Comparison of ENCODE assay signal across 8 cellular contexts in the genomic region with DNA sequence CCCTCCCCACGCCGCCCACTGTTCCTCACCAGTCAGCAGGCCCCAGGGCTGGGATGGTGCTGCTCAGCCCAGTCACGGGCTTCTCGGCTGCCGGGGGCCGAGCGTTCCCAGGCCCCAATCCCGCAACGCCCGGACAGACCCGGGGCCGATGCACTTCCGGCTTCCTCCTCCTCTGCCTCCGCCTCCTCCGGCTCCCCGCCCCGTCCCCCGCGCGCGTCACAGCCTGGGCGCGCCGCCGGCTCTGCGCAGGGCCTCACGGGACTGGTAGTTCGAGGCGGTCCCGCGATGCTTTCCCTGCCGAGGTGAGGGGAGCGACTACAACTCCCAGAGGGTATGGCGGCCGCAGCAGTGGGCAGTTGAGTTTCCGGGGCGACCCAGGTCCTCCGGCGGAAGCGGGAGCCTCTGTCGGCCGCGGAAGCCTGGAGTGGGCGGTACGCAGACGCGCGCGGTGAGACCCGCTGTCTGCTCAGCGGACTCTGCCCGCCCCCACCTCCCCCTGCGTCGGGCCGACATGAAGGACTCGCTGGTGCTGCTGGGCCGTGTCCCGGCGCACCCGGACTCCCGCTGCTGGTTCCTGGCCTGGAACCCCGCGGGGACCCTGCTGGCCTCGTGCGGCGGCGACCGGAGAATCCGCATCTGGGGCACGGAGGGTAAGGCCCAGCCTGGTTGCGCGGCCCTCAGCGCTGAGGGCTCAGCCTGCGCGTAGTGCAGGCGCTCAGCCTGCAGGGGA. TPM values are rescaled to one million over a fixed set of nuclear protein-coding genes. Genes with fewer than 3 reads are reported as not detected.
DNase-seq lines count a peak whose midpoint lies in the region; TF ChIP-seq lines count a peak whose summit lies in the region.

A gene (plus strand): TSS at position 386 of the 730 bp plus-strand sequence. CDS start 126 bp downstream, at position 512.
A gene with protein sequence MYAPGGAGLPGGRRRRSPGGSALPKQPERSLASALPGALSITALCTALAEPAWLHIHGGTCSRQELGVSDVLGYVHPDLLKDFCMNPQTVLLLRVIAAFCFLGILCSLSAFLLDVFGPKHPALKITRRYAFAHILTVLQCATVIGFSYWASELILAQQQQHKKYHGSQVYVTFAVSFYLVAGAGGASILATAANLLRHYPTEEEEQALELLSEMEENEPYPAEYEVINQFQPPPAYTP (minus strand): TSS at position 158 of the 730 bp plus-strand sequence. CDS start 616 bp downstream, outside the sequence.

- peaks cover 24% of the 10 kb centered on the region for H3K36me3 Mint-ChIP-seq in HFFc6 (ENCODE audit: low read depth)
- H3K36me3 Mint-ChIP-seq in activated naive CD4-positive, alpha-beta T cell treated with anti-CD3 and anti-CD28 coated beads, Interleukin-2, amount 10 ng/mL, durations not matched to agents 7 days and 5 days: peaks cover 39% of the 10 kb centered on the region

- H3K4me1 ChIP-seq in suprapubic skin: peaks cover 51% of the 10 kb centered on the region

- H3K9me3 Mint-ChIP-seq in HFFc6: no peaks in the 10 kb centered on the region
- no peaks in the 10 kb centered on the region for H3K9me3 Mint-ChIP-seq in activated naive CD4-positive, alpha-beta T cell treated with anti-CD3 and anti-CD28 coated beads, Interleukin-2, amount 10 ng/mL, durations not matched to agents 7 days and 5 days

- no peak within 1 kb of the TSS for H3K27ac ChIP-seq in SK-N-MC
- H3K27ac ChIP-seq in suprapubic skin: peak within 1 kb of the TSS; percentile 94

- peaks cover 2% of the 10 kb centered on the region; the same call in 1 of the 2 replicates for H3K27me3 Mint-ChIP-seq in HFFc6 (ENCODE audit: insufficient read depth)
- no peaks in the 10 kb centered on the region for H3K27me3 Mint-ChIP-seq in activated naive CD4-positive, alpha-beta T cell treated with anti-CD3 and anti-CD28 coated beads, Interleukin-2, amount 10 ng/mL, durations not matched to agents 7 days and 5 days

- peak within 1 kb of the TSS; percentile 89 for H3K27ac Mint-ChIP-seq in HFFc6
- peak within 1 kb of the TSS; percentile 86 for H3K27ac Mint-ChIP-seq in activated naive CD4-positive, alpha-beta T cell treated with anti-CD3 and anti-CD28 coated beads, Interleukin-2, amount 10 ng/mL, durations not matched to agents 7 days and 5 days

- H3K9ac ChIP-seq in SK-N-MC (ENCODE audit: insufficient read length): peak within 1 kb of the TSS; percentile 91

- no peak for TF ChIP-seq EP300 in suprapubic skin (IDR thresholded peaks at IDR 0.05)

- H3K4me3 ChIP-seq in GM06990 (replicated peaks; ENCODE audit: low read depth, low read length): peak within 1 kb of the TSS; percentile 74
- peak within 1 kb of the TSS; percentile 92 for H3K4me3 ChIP-seq in NB4 (ENCODE audit: low read depth, low read length)
- H3K4me3 ChIP-seq in SK-N-MC: peak within 1 kb of the TSS; percentile 96
- H3K4me3 ChIP-seq in suprapubic skin: peak within 1 kb of the TSS; percentile 94

- TF ChIP-seq CTCF in GM06990 (IDR thresholded peaks at IDR 0.05; ENCODE audit: insufficient read depth, low read length, poor library complexity, severe bottlenecking) (peak; percentile 46), HFFc6 (IDR thresholded peaks at IDR 0.05) (peak; percentile 62), NB4 (IDR thresholded peaks at IDR 0.05; ENCODE audit: low read depth, low read length) (no peak), suprapubic skin (IDR thresholded peaks at IDR 0.05) (peak; percentile 14 to 40)

- CTCF ChIA-PET in activated naive CD4-positive, alpha-beta T cell treated with anti-CD3 and anti-CD28 coated beads, Interleukin-2, amount 10 ng/mL, durations not matched to agents 7 days and 5 days (lab: Charles Lee): interaction anchor here (0.5 to 1.8 kb wide), 7 partner anchors 33 to 274 kb away, joined by 3 to 16 read pairs (median 3); no protein-coding TSS in a partner anchor

- peaks cover 49% of the 10 kb centered on the region for H3K4me1 Mint-ChIP-seq in HFFc6 (ENCODE audit: low read depth)
- peaks cover 44% of the 10 kb centered on the region for H3K4me1 Mint-ChIP-seq in activated naive CD4-positive, alpha-beta T cell treated with anti-CD3 and anti-CD28 coated beads, Interleukin-2, amount 10 ng/mL, durations not matched to agents 7 days and 5 days

- no peaks in the 10 kb centered on the region for H3K9me3 ChIP-seq in SK-N-MC (ENCODE audit: low read depth, low read length)
- H3K9me3 ChIP-seq in suprapubic skin: no peaks in the 10 kb centered on the region

- DNase-seq in GM06990 (ENCODE audit: extremely low read depth, insufficient read length): peak; percentile 99
- DNase-seq in HFFc6: peak; percentile 99
- DNase-seq in NB4 (ENCODE audit: low read depth): peak; percentile 100
- DNase-seq in SK-N-MC (ENCODE audit: low read depth, low spot score): peak; percentile 66
- peak; percentile 99 for DNase-seq in activated naive CD4-positive, alpha-beta T cell treated with anti-CD3 and anti-CD28 coated beads, Interleukin-2, amount 10 ng/mL, durations not matched to agents 7 days and 5 days
- DNase-seq in germinal center (ENCODE audit: low spot score): peak; percentile 96
- DNase-seq in nucleus accumbens (lab: John Stamatoyannopoulos, UW): peak; percentile 79 to 99 (median 98)
- DNase-seq in suprapubic skin (ENCODE audit: low spot score in 2 of 2): peak; percentile 99

- WGBS in suprapubic skin: under 1% methylated on average over 18 of the region's 76 CpGs

- peak; percentile 61 for TF ChIP-seq POLR2A in NB4 (IDR thresholded peaks at IDR 0.05; ENCODE audit: extremely low read depth, insufficient read length)
- TF ChIP-seq POLR2A in suprapubic skin (IDR thresholded peaks at IDR 0.05): peak; percentile 66 to 72

- H3K27me3 ChIP-seq in GM06990 (replicated peaks; ENCODE audit: control insufficient read depth, insufficient read depth, low read length) (no peaks in the 10 kb centered on the region), suprapubic skin (no peaks in the 10 kb centered on the region)

- peak within 1 kb of the TSS; percentile 99 for H3K4me3 Mint-ChIP-seq in HFFc6
- H3K4me3 Mint-ChIP-seq in activated naive CD4-positive, alpha-beta T cell treated with anti-CD3 and anti-CD28 coated beads, Interleukin-2, amount 10 ng/mL, durations not matched to agents 7 days and 5 days: peak within 1 kb of the TSS; percentile 91

- peaks cover 23% of the 10 kb centered on the region for H3K36me3 ChIP-seq in GM06990 (ENCODE audit: control insufficient read depth, insufficient read depth, low read length)
- H3K36me3 ChIP-seq in SK-N-MC (ENCODE audit: insufficient read depth, low read length): peaks cover 22% of the 10 kb centered on the region
- peaks cover 33% of the 10 kb centered on the region for H3K36me3 ChIP-seq in suprapubic skin

RNA-seq across cellular contexts. Expression of the first gene that starts in this region (rescaled TPM):
- total RNA-seq in HFFc6 (2021; fragmentation: NEBNext Ultra II Directional; extraction: Animal tissue kit (Norgen Biotek cat#: 25700)): 10 to 100 TPM; 54.9 to 71.4 (median 60.4) TPM
- 100 to 1,000 TPM; 107 to 143 (median 110) TPM for total RNA-seq in suprapubic skin

RNA-seq across cellular contexts. Expression of the second gene that starts in this region (rescaled TPM):
- 10 to 100 TPM; 57.6 to 84.6 (median 71.1) TPM for total RNA-seq in HFFc6 (2021; fragmentation: NEBNext Ultra II Directional; extraction: Animal tissue kit (Norgen Biotek cat#: 25700))
- 10 to 100 TPM; 39.3 to 66.5 (median 53.9) TPM for total RNA-seq in suprapubic skin
